In genomic region chr7:147170341-147171012, GRCh38 we compare ENCODE assay signal across 1 cellular context.
TF ChIP-seq lines count a peak whose summit lies in the region.

No MANE protein-coding gene starts in this region.

TF ChIP-seq in H1, 55 proteins besides CTCF, POLR2A, EP300 and RAD21 (continued from another document):
- TF ChIP-seq ATF2 (IDR thresholded peaks at IDR 0.05; ENCODE audit: low read length), result no peak
